ENCODE assay signal across 8 cellular contexts in genomic region chr6:3410385-3411360, GRCh38. TPM values are rescaled to one million over a fixed set of nuclear protein-coding genes. Genes with fewer than 3 reads are reported as not detected.
DNase-seq lines count a peak whose midpoint lies in the region; ATAC-seq lines count a peak whose summit lies in the region.

No MANE protein-coding gene starts in this region.

- H3K9me3 ChIP-seq in SJSA1 (replicated peaks) = peaks cover 3% of the 10 kb centered on the region; the same call in 1 of the 2 replicates

- no peaks in the 10 kb centered on the region for H3K27me3 ChIP-seq in SJSA1 (replicated peaks)

- no peak for ATAC-seq in Right ventricle myocardium superior (ENCODE audit: poor library complexity)
- ATAC-seq in GM21515 (IDR thresholded peaks at IDR 0.05; ENCODE audit: unreplicated experiment) = no peak
- no peak for ATAC-seq in HG03025 (IDR thresholded peaks at IDR 0.05; ENCODE audit: low FRiP score, unreplicated experiment)

- H3K4me3 ChIP-seq in SJSA1 = no peak overlapping the region

- H3K4me1 ChIP-seq in SJSA1 (replicated peaks) = peaks cover 6% of the 10 kb centered on the region; the same call in 1 of the 2 replicates

- intact Hi-C loops in Right ventricle myocardium superior (cut with DNase I) = no loop called here

- no peak overlapping the region for H3K27ac ChIP-seq in SJSA1

- H3K36me3 ChIP-seq in SJSA1 = no peaks in the 10 kb centered on the region

- DNase-seq in CMK (ENCODE audit: low read depth) (peak; percentile 62), HT1080 (ENCODE audit: low read depth) (peak; percentile 29), SJSA1 (ENCODE audit: low read depth in 1 of 2, low spot score in 2 of 2) (peak; percentile 59 to 76), Right ventricle myocardium superior (peak; percentile 61), putamen (ENCODE audit: low spot score) (peak; percentile 65)
- peak; percentile 36 for DNase-seq in activated naive CD4-positive, alpha-beta T cell treated with Interleukin-2 at 50 U/mL for 16 hours

RNA-seq across cellular contexts. Expression of gene SLC22A23, which starts 46.2 kb away (rescaled TPM):
- total RNA-seq in HT1080 (2014; rRNA removed; shearing (Covaris generic)) = 3.3 and 3.9 TPM in 2 replicates
- 3.5 and 3.6 TPM in 2 replicates for polyA plus RNA-seq in HT1080 (2015; cell fraction: cytosol; rRNA removed)
- 3.5 and 6.4 TPM in 2 replicates for polyA plus RNA-seq in HT1080 (2015; cell fraction: nucleus; rRNA removed)
- 0.53 and 2.7 TPM in 2 replicates for total RNA-seq in SJSA1 (2014; rRNA removed; shearing (Covaris generic))
- 5.4 TPM for total RNA-seq in Right ventricle myocardium superior
